15 cellular contexts compared by ENCODE assay signal in genomic region chr1:9592510-9593075, GRCh38. TPM values are rescaled to one million over a fixed set of nuclear protein-coding genes. Genes with fewer than 3 reads are reported as not detected.
DNase-seq lines count a peak whose midpoint lies in the region; ATAC-seq and TF ChIP-seq lines count a peak whose summit lies in the region.
"Had no signal": no experiment of that assay in that cellular context is flagged by ENCODE, and none has a peak within 500 bp of the region (broad histone marks: within the 10 kb centered on the region; RNA-seq: fewer than 3 reads in every experiment).

No MANE protein-coding gene starts in this region.

- H3K4me1 ChIP-seq in A673 (ENCODE audit: insufficient read depth, low read length, poor library complexity, severe bottlenecking) (peaks cover 53% of the 10 kb centered on the region), upper lobe of right lung (peaks cover 27% of the 10 kb centered on the region)

- H3K27ac ChIP-seq in A673 (ENCODE audit: low read depth, low read length, poor library complexity, severe bottlenecking) (peak overlapping the region; percentile 72), caudate nucleus (ENCODE audit: low read depth, low read length) (peak overlapping the region; percentile 82), upper lobe of right lung (no peak overlapping the region)
- H3K27ac ChIP-seq: SJSA1, tibial artery had no signal

- H3K9me3 ChIP-seq in A673 (ENCODE audit: low read depth, low read length, poor library complexity, severe bottlenecking) = no peaks in the 10 kb centered on the region
- H3K9me3 ChIP-seq in upper lobe of right lung = no peaks in the 10 kb centered on the region
- H3K9me3 ChIP-seq: tibial artery had no signal

- peak overlapping the region; percentile 75 for H3K27ac Mint-ChIP-seq in neural crest cell (ENCODE audit: unreplicated experiment)

- H3K4me3 ChIP-seq in A673 (ENCODE audit: low read depth, low read length, poor library complexity, severe bottlenecking) = no peak overlapping the region
- no peak overlapping the region for H3K4me3 ChIP-seq in upper lobe of right lung
- H3K4me3 ChIP-seq: lung, SJSA1, tibial artery had no signal

- POLR2A ChIA-PET in A673 (lab: Charles Lee; ENCODE audit: low non-redundant PET) = interaction anchor here (0.6 to 0.7 kb wide), 2 partner anchors 38 to 355 kb away, joined by 3 to 6 read pairs; no protein-coding TSS in a partner anchor

- TF ChIP-seq CTCF in A673 (conservative IDR thresholded peaks at IDR 0.05; ENCODE audit: low read depth, low read length) (no peak), neural crest cell (conservative IDR thresholded peaks at IDR 0.05) (no peak), upper lobe of right lung (IDR thresholded peaks at IDR 0.05) (no peak)

- intact Hi-C loops in A673 (cut with micrococcal nuclease; ENCODE audit: unreplicated experiment) = no loop called here
- intact Hi-C loops in upper lobe of right lung (cut with DNase I) = no loop called here

- no peaks in the 10 kb centered on the region for H3K9me3 Mint-ChIP-seq in neural crest cell
- H3K9me3 Mint-ChIP-seq: activated naive CD4-positive, alpha-beta T cell treated with anti-CD3 and anti-CD28 coated beads, Interleukin-2, amount 50 U/mL, for 24 hours; central memory CD8-positive, alpha-beta T cell had no signal

- no peaks in the 10 kb centered on the region for H3K27me3 ChIP-seq in A673 (replicated peaks; ENCODE audit: insufficient read depth, low read depth, low read length, poor library complexity)
- H3K27me3 ChIP-seq in upper lobe of right lung = no peaks in the 10 kb centered on the region
- H3K27me3 ChIP-seq: SJSA1, tibial artery had no signal

- DNase-seq in A673 (ENCODE audit: low spot score) (no peak), ELF-1 (ENCODE audit: low read depth, low spot score) (peak; percentile 14), caudate nucleus (lab: John Stamatoyannopoulos, UW) (no peak), neural crest cell (ENCODE audit: low read depth, low spot score) (no peak), upper lobe of right lung (no peak), NCI-H1436 treated with DMSO at 0.1 percent for 48 hours (lab: John Stamatoyannopoulos, UW) (no peak), epidermal melanocyte (ENCODE audit: insufficient read length, low spot score) (no peak)
- DNase-seq: NK-92 treated with Interleukin-12 subunit alpha and Interleukin-12 subunit beta, amount 100 ng/mL, for 24 hours had no signal

- H3K36me3 ChIP-seq in A673 (ENCODE audit: insufficient read depth, low read length, poor library complexity, severe bottlenecking) (peaks cover 8% of the 10 kb centered on the region), upper lobe of right lung (no peaks in the 10 kb centered on the region)

- H3K36me3 Mint-ChIP-seq in neural crest cell (ENCODE audit: low read depth) = peaks cover 4% of the 10 kb centered on the region
- H3K36me3 Mint-ChIP-seq: activated CD8-positive, alpha-beta memory T cell treated with anti-CD3 and anti-CD28 coated beads, Interleukin-2, amount 10 ng/mL, durations not matched to agents 7 days and 5 days; activated naive CD4-positive, alpha-beta T cell treated with anti-CD3 and anti-CD28 coated beads, Interleukin-2, amount 50 U/mL, for 24 hours had no signal

- peak overlapping the region; percentile 92 for H3K4me3 Mint-ChIP-seq in neural crest cell
- H3K4me3 Mint-ChIP-seq: activated CD8-positive, alpha-beta memory T cell treated with anti-CD3 and anti-CD28 coated beads, Interleukin-2, amount 10 ng/mL, durations not matched to agents 7 days and 5 days; central memory CD8-positive, alpha-beta T cell had no signal

- H3K4me1 Mint-ChIP-seq in neural crest cell = peaks cover 44% of the 10 kb centered on the region

- no peak for ATAC-seq in upper lobe of right lung
- ATAC-seq in HG03432 (IDR thresholded peaks at IDR 0.05; ENCODE audit: unreplicated experiment) = no peak

- no peaks in the 10 kb centered on the region for H3K27me3 Mint-ChIP-seq in neural crest cell (ENCODE audit: low read depth)
- H3K27me3 Mint-ChIP-seq: activated CD8-positive, alpha-beta memory T cell treated with anti-CD3 and anti-CD28 coated beads, Interleukin-2, amount 10 ng/mL, durations not matched to agents 7 days and 5 days; activated naive CD4-positive, alpha-beta T cell treated with anti-CD3 and anti-CD28 coated beads, Interleukin-2, amount 50 U/mL, for 24 hours; central memory CD8-positive, alpha-beta T cell had no signal

- BruUV-seq in A673 (replicated peaks; lab: Mats Ljungman, UMichigan) = no TSS peak

- CTCF ChIA-PET in A673 (lab: Charles Lee) = no interaction called here

RNA-seq across cellular contexts. Expression of gene TMEM201, which starts 3.9 kb away (rescaled TPM):
- 46.5 and 49.0 TPM in 2 replicates for total RNA-seq in A673 (2021)
- 40.7 and 41.4 TPM in 2 replicates for total RNA-seq in neural crest cell
- 8.5 TPM for total RNA-seq in upper lobe of right lung

RNA-seq across cellular contexts. Expression of gene SLC25A33, which starts 53.3 kb away (rescaled TPM):
- 14.1 and 15.0 TPM in 2 replicates for total RNA-seq in A673 (2021)
- total RNA-seq in neural crest cell = 13.3 and 13.5 TPM in 2 replicates
- total RNA-seq in upper lobe of right lung = 4.9 TPM

RNA-seq across cellular contexts. Expression of gene PIK3CD, which starts 58.9 kb away (rescaled TPM):
- total RNA-seq in A673 (2021) (2.1 and 5.0 TPM in 2 replicates), neural crest cell (1.2 and 1.9 TPM in 2 replicates), upper lobe of right lung (18.2 TPM)
